ENCODE assay signal across 12 cellular contexts in the genomic region with DNA sequence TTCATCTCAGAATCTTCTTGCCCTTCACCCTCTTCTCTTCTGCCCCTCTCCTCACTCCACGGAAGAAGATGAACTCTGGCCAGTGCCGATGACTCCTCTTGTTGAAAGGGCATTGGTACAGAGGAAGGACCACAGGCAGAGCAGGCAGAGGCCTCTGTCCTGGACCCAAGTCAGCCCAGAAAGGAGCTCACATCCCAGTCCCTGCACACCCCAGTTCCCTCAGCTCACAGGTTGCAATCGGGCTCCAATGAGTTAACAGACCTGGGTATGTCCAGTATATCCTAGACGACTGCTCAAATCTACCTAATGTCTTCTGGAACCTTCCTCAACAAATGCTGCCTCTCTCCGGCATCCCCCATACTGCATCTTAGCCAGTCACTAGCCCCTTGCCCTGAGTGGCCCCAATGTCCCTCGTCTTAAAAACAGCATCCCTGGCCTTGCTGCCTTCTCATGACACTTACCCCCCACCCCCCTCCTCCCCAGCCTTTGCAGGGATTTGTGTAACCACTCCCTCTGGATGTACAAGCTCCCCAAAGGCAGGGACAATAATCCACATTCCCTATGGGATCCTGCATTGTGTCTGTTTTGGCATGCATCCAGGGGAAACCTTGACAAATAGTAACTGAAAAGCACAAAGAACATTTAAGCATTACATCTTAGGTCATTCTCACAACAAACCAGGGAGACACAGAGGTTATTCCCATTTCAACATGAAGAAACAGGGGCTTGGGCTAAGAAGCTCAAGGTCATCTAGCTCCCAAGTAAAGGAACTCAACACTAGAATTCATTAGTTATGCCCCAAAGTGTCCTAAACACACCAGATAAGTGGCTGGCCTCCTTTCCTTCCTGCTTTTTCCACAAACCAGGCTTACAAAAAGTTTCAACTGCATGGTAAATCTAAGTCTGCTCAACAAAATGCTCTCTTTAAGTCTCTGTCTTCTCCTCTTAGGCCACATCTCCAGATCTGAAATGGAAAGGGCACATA. TPM values are rescaled to one million over a fixed set of nuclear protein-coding genes. Genes with fewer than 3 reads are reported as not detected.
DNase-seq lines count a peak whose midpoint lies in the region; TF ChIP-seq lines count a peak whose summit lies in the region.
"Had no signal": no experiment of that assay in that cellular context is flagged by ENCODE, and none has a peak within 500 bp of the region (broad histone marks: within the 10 kb centered on the region; RNA-seq: fewer than 3 reads in every experiment).

No MANE protein-coding gene starts in this region.

- H3K27me3 Mint-ChIP-seq in activated naive CD8-positive, alpha-beta T cell = no peaks in the 10 kb centered on the region
- H3K27me3 Mint-ChIP-seq in activated naive CD8-positive, alpha-beta T cell treated with anti-CD3 and anti-CD28 coated beads for 36 hours = no peaks in the 10 kb centered on the region

- H3K36me3 ChIP-seq in SJCRH30 (no peaks in the 10 kb centered on the region), esophagus squamous epithelium (no peaks in the 10 kb centered on the region), suprapubic skin (no peaks in the 10 kb centered on the region)
- H3K36me3 ChIP-seq: prostate gland had no signal

- WGBS in esophagus squamous epithelium, 2 donors = 72 to 83% methylated on average over 5 to 6 of the region's 6 CpGs
- WGBS in suprapubic skin = 88% methylated on average over 6 of the region's 6 CpGs

- no peak overlapping the region for H3K4me3 Mint-ChIP-seq in activated naive CD8-positive, alpha-beta T cell
- H3K4me3 Mint-ChIP-seq in activated naive CD8-positive, alpha-beta T cell treated with anti-CD3 and anti-CD28 coated beads for 36 hours = no peak overlapping the region
- H3K4me3 Mint-ChIP-seq: endodermal cell had no signal

- H3K36me3 Mint-ChIP-seq in activated naive CD8-positive, alpha-beta T cell = peaks cover 3% of the 10 kb centered on the region
- H3K36me3 Mint-ChIP-seq in activated naive CD8-positive, alpha-beta T cell treated with anti-CD3 and anti-CD28 coated beads for 36 hours = peaks cover 5% of the 10 kb centered on the region

- intact Hi-C loops in esophagus squamous epithelium (cut with DNase I) = no loop called here

- TF ChIP-seq EP300 in suprapubic skin (IDR thresholded peaks at IDR 0.05) = no peak

- H3K4me1 Mint-ChIP-seq in activated naive CD8-positive, alpha-beta T cell (ENCODE audit: low read depth) = peaks cover 75% of the 10 kb centered on the region
- H3K4me1 Mint-ChIP-seq in activated naive CD8-positive, alpha-beta T cell treated with anti-CD3 and anti-CD28 coated beads for 36 hours = peaks cover 59% of the 10 kb centered on the region

- H3K4me3 ChIP-seq in SJCRH30 = no peak overlapping the region
- peak overlapping the region in 1 of 4 donors; percentile 3 for H3K4me3 ChIP-seq in esophagus squamous epithelium
- peak overlapping the region; percentile 27 for H3K4me3 ChIP-seq in suprapubic skin
- H3K4me3 ChIP-seq: prostate gland had no signal

- H3K27me3 ChIP-seq in SJCRH30 (no peaks in the 10 kb centered on the region), esophagus squamous epithelium (no peaks in the 10 kb centered on the region), suprapubic skin (no peaks in the 10 kb centered on the region)

- no peaks in the 10 kb centered on the region for H3K9me3 Mint-ChIP-seq in activated naive CD8-positive, alpha-beta T cell (ENCODE audit: low read depth)
- H3K9me3 Mint-ChIP-seq in activated naive CD8-positive, alpha-beta T cell treated with anti-CD3 and anti-CD28 coated beads for 36 hours = no peaks in the 10 kb centered on the region
- H3K9me3 Mint-ChIP-seq: endodermal cell had no signal

- TF ChIP-seq POLR2A in esophagus squamous epithelium (IDR thresholded peaks at IDR 0.05) (no peak), suprapubic skin (IDR thresholded peaks at IDR 0.05) (no peak)

- TF ChIP-seq CTCF in esophagus squamous epithelium (IDR thresholded peaks at IDR 0.05) (no peak), suprapubic skin (IDR thresholded peaks at IDR 0.05) (no peak)

- no peak overlapping the region for H3K27ac ChIP-seq in SJCRH30
- H3K27ac ChIP-seq in esophagus squamous epithelium = peak overlapping the region in 3 of 4 donors; percentile 38 to 90 (median 58)
- H3K27ac ChIP-seq in suprapubic skin = peak overlapping the region; percentile 65
- H3K27ac ChIP-seq: prostate gland had no signal

- DNase-seq in activated naive CD8-positive, alpha-beta T cell treated with anti-CD3 and anti-CD28 coated beads for 36 hours = no peak
- DNase-seq in SJCRH30 (peak; percentile 21 to 38), esophagus squamous epithelium (lab: John Stamatoyannopoulos, UW) (no peak), suprapubic skin (ENCODE audit: low spot score in 2 of 2) (no peak), HPDE6-E6E7 (ENCODE audit: extremely low spot score) (no peak), nucleus accumbens (lab: John Stamatoyannopoulos, UW) (no peak)
- DNase-seq in stimulated activated naive CD4-positive, alpha-beta T cell (lab: John Stamatoyannopoulos, UW) = no peak
- DNase-seq: Caco-2, endodermal cell, NCI-H2029 treated with DMSO at 0.1 percent for 48 hours had no signal

- H3K9me3 ChIP-seq in SJCRH30 (replicated peaks) (no peaks in the 10 kb centered on the region), esophagus squamous epithelium (no peaks in the 10 kb centered on the region), suprapubic skin (no peaks in the 10 kb centered on the region)
- H3K9me3 ChIP-seq: Caco-2, prostate gland had no signal

- peak overlapping the region; percentile 66 for H3K27ac Mint-ChIP-seq in activated naive CD8-positive, alpha-beta T cell
- no peak overlapping the region for H3K27ac Mint-ChIP-seq in activated naive CD8-positive, alpha-beta T cell treated with anti-CD3 and anti-CD28 coated beads for 36 hours
- H3K27ac Mint-ChIP-seq: endodermal cell had no signal

- H3K4me1 ChIP-seq in SJCRH30 (no peaks in the 10 kb centered on the region), esophagus squamous epithelium (peaks cover 52 to 76% (median 58%) of the 10 kb centered on the region in 3 donors), suprapubic skin (peaks cover 64% of the 10 kb centered on the region)
- H3K4me1 ChIP-seq: prostate gland had no signal

RNA-seq across cellular contexts. Expression of a gene that starts 45.1 kb away (rescaled TPM):
- 1 to 10 TPM; 6.5 to 6.9 TPM for total RNA-seq in activated naive CD8-positive, alpha-beta T cell treated with anti-CD3 and anti-CD28 coated beads for 36 hours
- 1.3 and 1.5 TPM in 2 replicates for total RNA-seq in SJCRH30 (2014; rRNA removed; shearing (Covaris generic))
- 10 to 100 TPM in 3 of 4 donors, 1 to 10 TPM in 1; 5.5 to 13.8 (median 11.5) TPM for total RNA-seq in esophagus squamous epithelium
- 10 to 100 TPM; 14.7 to 22.0 (median 19.0) TPM for total RNA-seq in suprapubic skin

Comparison
In these comparisons a context has a peak if more than half of its experiments do, and no peak if none do; other contexts are left out.
1. DNase-seq: peak in SJCRH30 (2 of 2); none in activated naive CD8-positive, alpha-beta T cell treated with anti-CD3 and anti-CD28 coated beads for 36 hours (single experiment), esophagus squamous epithelium (single experiment), suprapubic skin (0 of 2), HPDE6-E6E7 (single experiment), stimulated activated naive CD4-positive, alpha-beta T cell (0 of 6) and nucleus accumbens (0 of 56).